Comparison of ENCODE assay signal across 1 cellular context in the genomic region with DNA sequence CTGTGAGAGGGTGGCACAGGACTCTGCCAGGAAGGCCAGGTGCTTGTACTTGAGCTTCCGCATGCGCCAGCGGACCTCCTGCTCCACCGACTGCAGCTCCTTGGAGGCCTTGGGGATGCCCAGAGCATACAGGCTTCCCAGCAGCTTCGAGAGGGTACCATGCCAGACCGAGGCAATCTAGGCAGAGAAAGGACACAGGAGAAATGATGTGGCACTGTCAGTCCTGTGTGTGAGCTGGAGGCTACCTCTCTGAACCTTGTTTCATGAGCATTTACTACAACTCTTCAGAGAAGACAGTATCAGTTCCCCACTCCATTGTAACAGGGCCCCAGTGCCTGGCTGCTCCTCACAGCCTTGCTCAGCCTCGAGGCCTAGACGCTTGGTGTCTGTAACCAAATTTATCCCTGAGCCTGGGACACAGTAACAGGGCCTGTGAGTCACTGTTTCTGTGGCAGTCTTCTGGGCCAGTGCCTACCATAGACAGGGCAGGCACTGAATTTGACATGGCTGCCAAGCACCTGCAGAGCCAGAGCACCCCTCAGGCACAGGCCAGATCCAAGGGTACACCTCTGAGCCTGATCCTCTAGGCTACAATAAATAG.
TF ChIP-seq lines count a peak whose summit lies in the region.

No MANE protein-coding gene starts in this region.

TF ChIP-seq in H1, 55 proteins besides CTCF, POLR2A, EP300 and RAD21:
- TF ChIP-seq SP4 (IDR thresholded peaks at IDR 0.05; ENCODE audit: low read length) (no peak), POLR2AphosphoS5 (IDR thresholded peaks at IDR 0.05; ENCODE audit: low read depth, low read length) (peak; percentile 5; the same call in 1 of the 2 replicates)
